In genomic region chr16:89828199-89828869, GRCh38 we compare ENCODE assay signal across 8 cellular contexts.
A peak's percentile ranks its signal among the peaks of the same experiment; 100 is the strongest.
DNase-seq lines count a peak whose midpoint lies in the region; ATAC-seq and TF ChIP-seq lines count a peak whose summit lies in the region.

A gene with protein sequence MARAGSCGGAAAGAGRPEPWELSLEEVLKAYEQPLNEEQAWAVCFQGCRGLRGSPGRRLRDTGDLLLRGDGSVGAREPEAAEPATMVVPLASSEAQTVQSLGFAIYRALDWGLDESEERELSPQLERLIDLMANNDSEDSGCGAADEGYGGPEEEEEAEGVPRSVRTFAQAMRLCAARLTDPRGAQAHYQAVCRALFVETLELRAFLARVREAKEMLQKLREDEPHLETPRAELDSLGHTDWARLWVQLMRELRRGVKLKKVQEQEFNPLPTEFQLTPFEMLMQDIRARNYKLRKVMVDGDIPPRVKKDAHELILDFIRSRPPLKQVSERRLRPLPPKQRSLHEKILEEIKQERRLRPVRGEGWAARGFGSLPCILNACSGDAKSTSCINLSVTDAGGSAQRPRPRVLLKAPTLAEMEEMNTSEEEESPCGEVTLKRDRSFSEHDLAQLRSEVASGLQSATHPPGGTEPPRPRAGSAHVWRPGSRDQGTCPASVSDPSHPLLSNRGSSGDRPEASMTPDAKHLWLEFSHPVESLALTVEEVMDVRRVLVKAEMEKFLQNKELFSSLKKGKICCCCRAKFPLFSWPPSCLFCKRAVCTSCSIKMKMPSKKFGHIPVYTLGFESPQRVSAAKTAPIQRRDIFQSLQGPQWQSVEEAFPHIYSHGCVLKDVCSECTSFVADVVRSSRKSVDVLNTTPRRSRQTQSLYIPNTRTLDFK (plus strand): TSS chr16:89828475. CDS start chr16:89828551, 76 bp downstream.

- H3K4me1 ChIP-seq in ES-I3 (ENCODE audit: insufficient read depth, low read length) (peaks cover 4% of the 10 kb centered on the region), HUES6 (ENCODE audit: control insufficient read depth, insufficient read depth, low read length) (peaks cover 12% of the 10 kb centered on the region)

- TF ChIP-seq CTCF in astrocyte of the spinal cord (IDR thresholded peaks at IDR 0.05; ENCODE audit: low read depth, low read length), result no peak
- TF ChIP-seq CTCF in retinal pigment epithelial cell (conservative IDR thresholded peaks at IDR 0.05; ENCODE audit: low read depth, low read length), result no peak

- H3K27me3 ChIP-seq in HUES6 (ENCODE audit: control insufficient read depth, insufficient read depth, low read length), result no peaks in the 10 kb centered on the region

- H3K36me3 ChIP-seq in ES-I3 (ENCODE audit: insufficient read depth, low read length) (no peaks in the 10 kb centered on the region), HUES6 (ENCODE audit: control insufficient read depth, insufficient read depth, low read length) (no peaks in the 10 kb centered on the region; the same call in 1 of the 2 replicates)

- H3K27ac ChIP-seq in HUES6 (ENCODE audit: low read depth, low read length), result no peak within 1 kb of the TSS

- ATAC-seq in GM18502 (IDR thresholded peaks at IDR 0.05; ENCODE audit: poor library complexity, unreplicated experiment), result no peak
- ATAC-seq in HG02884 (IDR thresholded peaks at IDR 0.05; ENCODE audit: unreplicated experiment), result no peak

- H3K9ac ChIP-seq in ES-I3 (ENCODE audit: low read depth, low read length) (peak within 1 kb of the TSS; percentile 77), HUES6 (ENCODE audit: low read length) (peak within 1 kb of the TSS; percentile 38)

- DNase-seq in T1000 (lab: John Stamatoyannopoulos, UW) (peak; percentile 63), astrocyte of the spinal cord (ENCODE audit: low read depth, low spot score) (peak; percentile 66), hypothalamus (lab: John Stamatoyannopoulos, UW) (peak in 38 of 51 donors; percentile 13 to 75 (median 44)), retinal pigment epithelial cell (ENCODE audit: low read depth) (no peak)

- in situ Hi-C loops in astrocyte of the spinal cord (cut with HindIII; ENCODE audit: low sequenced_read_pairs), result no loop called here

- peak within 1 kb of the TSS; percentile 70 for H3K4me3 ChIP-seq in HUES6 (ENCODE audit: low read depth, low read length)
- peak within 1 kb of the TSS; percentile 44 for H3K4me3 ChIP-seq in astrocyte of the spinal cord (ENCODE audit: low read depth, low read length)
- peak within 1 kb of the TSS; percentile 56 for H3K4me3 ChIP-seq in retinal pigment epithelial cell (ENCODE audit: low read length)

- no peaks in the 10 kb centered on the region for H3K9me3 ChIP-seq in ES-I3 (ENCODE audit: control insufficient read depth, insufficient read depth, low read length)
- no peaks in the 10 kb centered on the region for H3K9me3 ChIP-seq in HUES6 (ENCODE audit: control insufficient read depth, insufficient read depth, low read depth, low read length)
